ENCODE assay signal across 8 cellular contexts in genomic region chr6:44000164-44000842, GRCh38.
DNase-seq lines count a peak whose midpoint lies in the region; ATAC-seq, FAIRE-seq and TF ChIP-seq lines count a peak whose summit lies in the region.

No MANE protein-coding gene starts in this region.

- H4K20me1 ChIP-seq in HCT116 (ENCODE audit: insufficient read depth), result no peaks in the 10 kb centered on the region

- TF ChIP-seq CTCF in HCT116 (IDR thresholded peaks at IDR 0.05 in 2 of 3, conservative IDR thresholded peaks at IDR 0.05 in 1 of 3; ENCODE audit: borderline replicate concordance in 1 of 3, insufficient read depth in 1 of 3, low read depth in 2 of 3, low read length in 2 of 3) (no peak), vagina (IDR thresholded peaks at IDR 0.05) (no peak)

- CTCF ChIA-PET in HCT116 (lab: Charles Lee), result interaction anchor here (0.5 to 4.3 kb wide), 8 partner anchors 10 to 371 kb away, joined by 3 to 23 read pairs (median 4); partner anchors contain the start of genes GTPBP2 and VEGFA

- DNase-seq in GM12891 (ENCODE audit: insufficient read length, low spot score) (no peak), HCT116 (ENCODE audit: low read depth, low spot score) (peak; percentile 65), NOMO-1 treated with DMSO at 0.1 percent for 48 hours (lab: John Stamatoyannopoulos, UW; ENCODE audit: unreplicated experiment) (peak; percentile 91), GM03348 (ENCODE audit: low spot score) (no peak), middle frontal gyrus (ENCODE audit: extremely low spot score, low spot score) (no peak), NCI-H526 (lab: John Stamatoyannopoulos, UW) (no peak), vagina (ENCODE audit: extremely low spot score in 2 of 2) (no peak)

- no peaks in the 10 kb centered on the region for H3K27me3 ChIP-seq in HCT116 (ENCODE audit: insufficient read depth, low read length)
- no peaks in the 10 kb centered on the region for H3K27me3 ChIP-seq in vagina

- RAD21 ChIA-PET in HCT116 (lab: Charles Lee; ENCODE audit: low non-redundant PET in 1 of 2, low total read pairs in 2 of 2, uncharacterized antibody in 2 of 2, unreplicated experiment in 2 of 2), result interaction anchor here (0.6 to 1.1 kb wide), 2 partner anchors 79 to 275 kb away, joined by 3 read pairs; no protein-coding TSS in a partner anchor

- H3K9ac ChIP-seq in HCT116 (ENCODE audit: low read length), result peak overlapping the region; percentile 58

- TF ChIP-seq POLR2A in GM12891 (IDR thresholded peaks at IDR 0.05; ENCODE audit: low read depth, low read length) (no peak), HCT116 (IDR thresholded peaks at IDR 0.05; ENCODE audit: borderline replicate concordance, extremely low read depth, insufficient read depth, insufficient read length) (no peak), vagina (IDR thresholded peaks at IDR 0.05) (no peak)

- peaks cover 37 to 69% of the 10 kb centered on the region in 2 experiments for H3K4me1 ChIP-seq in HCT116 (ENCODE audit: control insufficient read depth in 1 of 2, insufficient read depth in 2 of 2, low read length in 2 of 2)
- H3K4me1 ChIP-seq in vagina, result peaks cover 14% of the 10 kb centered on the region

- ATAC-seq in HCT116 (peak; percentile 62), esophagus mucosa (peak; percentile 21)

- POLR2A ChIA-PET in HCT116 (lab: Charles Lee), result interaction anchor here (0.8 to 2.7 kb wide), 5 partner anchors 39 to 230 kb away, joined by 3 to 13 read pairs (median 4); partner anchors contain the start of gene VEGFA

- intact Hi-C loops in HCT116 (cut with micrococcal nuclease), result loop anchor here (2.0 to 10.0 kb wide), 3 partner anchors 42 to 146 kb away; no protein-coding TSS in a partner anchor
- intact Hi-C loops in vagina (cut with DNase I), result no loop called here

- H2AFZ ChIP-seq in HCT116 (ENCODE audit: low read depth, low read length, poor library complexity, severe bottlenecking), result no peak overlapping the region

- H3K9me3 ChIP-seq in HCT116 (ENCODE audit: control insufficient read depth in 1 of 2, insufficient read depth in 1 of 2, low read depth in 1 of 2, low read length in 2 of 2) (no peaks in the 10 kb centered on the region), vagina (no peaks in the 10 kb centered on the region)

- H3K4me3 ChIP-seq in HCT116 (replicated peaks in 1 of 2; ENCODE audit: low read depth in 1 of 2, low read length in 2 of 2) (peak overlapping the region; percentile 58 to 64), vagina (no peak overlapping the region)

- BruUV-seq in HCT116 (replicated peaks; lab: Mats Ljungman, UMichigan), result no TSS peak

- no peaks in the 10 kb centered on the region for H3K79me2 ChIP-seq in HCT116 (ENCODE audit: insufficient read depth, low read length)

- TF ChIP-seq RAD21 in HCT116 (IDR thresholded peaks at IDR 0.05; ENCODE audit: low read depth), result no peak

- H3K9me2 ChIP-seq in HCT116 (ENCODE audit: insufficient read depth), result no peaks in the 10 kb centered on the region

- H3K4me2 ChIP-seq in HCT116 (ENCODE audit: low read length), result peak overlapping the region; percentile 94

- peak; percentile 56 for FAIRE-seq in GM12891 (lab: Jason Lieb, UNC)

- H3K27ac ChIP-seq in HCT116 (ENCODE audit: low read depth, low read length) (peak overlapping the region; percentile 89), vagina (no peak overlapping the region)

- H3K36me3 ChIP-seq in HCT116 (ENCODE audit: control insufficient read depth in 1 of 2, insufficient read depth in 2 of 2, low read length in 2 of 2) (no peaks in the 10 kb centered on the region), vagina (no peaks in the 10 kb centered on the region)

TF ChIP-seq in GM12891, 5 proteins besides CTCF, POLR2A, EP300 and RAD21:
- TF ChIP-seq POLR2AphosphoS5 (IDR thresholded peaks at IDR 0.05; ENCODE audit: low read depth, low read length) (no peak), PAX5 (IDR thresholded peaks at IDR 0.05; ENCODE audit: insufficient read depth, low read length, severe bottlenecking) (no peak), POU2F2 (IDR thresholded peaks at IDR 0.05; ENCODE audit: low read depth, low read length) (no peak), SPI1 (IDR thresholded peaks at IDR 0.05; ENCODE audit: low read depth, low read length) (no peak), TAF1 (IDR thresholded peaks at IDR 0.05; ENCODE audit: low read depth, low read length) (no peak)

TF ChIP-seq in HCT116, 20 proteins besides CTCF, POLR2A, EP300 and RAD21:
- TF ChIP-seq ZNF274 (IDR thresholded peaks at IDR 0.05; ENCODE audit: low read depth, low read length) (no peak), MAX (IDR thresholded peaks at IDR 0.05) (no peak), SP1 (IDR thresholded peaks at IDR 0.05; ENCODE audit: low read depth) (no peak), EZH2 (IDR thresholded peaks at IDR 0.05) (no peak), ZBTB33 (IDR thresholded peaks at IDR 0.05; ENCODE audit: extremely low read depth, insufficient replicate concordance, low read length) (peak; percentile 19), CBX3 (IDR thresholded peaks at IDR 0.05; ENCODE audit: low read depth) (no peak), CEBPB (IDR thresholded peaks at IDR 0.05; ENCODE audit: low read depth) (no peak), YY1 (IDR thresholded peaks at IDR 0.05; ENCODE audit: extremely low read depth, insufficient replicate concordance, low read depth, low read length) (peak; percentile 56), TCF7L2 (IDR thresholded peaks at IDR 0.05; ENCODE audit: borderline replicate concordance, extremely low read depth, insufficient read depth, insufficient read length) (peak; percentile 98), POLR2AphosphoS5 (IDR thresholded peaks at IDR 0.05; ENCODE audit: low read depth, low read length) (peak; percentile 64)

Comparison
In these comparisons a context has a peak if more than half of its experiments do, and no peak if none do; other contexts are left out.
1. DNase-seq: peak in HCT116 (single experiment) and NOMO-1 treated with DMSO at 0.1 percent for 48 hours (single experiment); none in GM12891 (single experiment), GM03348 (single experiment), middle frontal gyrus (single experiment), NCI-H526 (0 of 2) and vagina (0 of 2).
2. H3K4me3 ChIP-seq: peak in HCT116 (2 of 2); none in vagina (0 of 2).